1 cellular context compared by ENCODE assay signal in genomic region chr10:132272061-132272766, GRCh38.
TF ChIP-seq lines count a peak whose summit lies in the region.

No MANE protein-coding gene starts in this region.

TF ChIP-seq in HepG2, 621 proteins besides CTCF, POLR2A, EP300 and RAD21 (continued from another document):
- no peak for TF ChIP-seq GATA4 (IDR thresholded peaks at IDR 0.05; ENCODE audit: borderline replicate concordance, low read depth)
- no peak for TF ChIP-seq ZFP41 (CRISPR knock-in tag; IDR thresholded peaks at IDR 0.05; ENCODE audit: borderline replicate concordance)
- no peak for TF ChIP-seq ELF4 (CRISPR knock-in tag; IDR thresholded peaks at IDR 0.05; ENCODE audit: borderline replicate concordance)
- TF ChIP-seq KLF11 (CRISPR knock-in tag; IDR thresholded peaks at IDR 0.05), result no peak
- TF ChIP-seq ZC3H4 (CRISPR knock-in tag; IDR thresholded peaks at IDR 0.05; ENCODE audit: borderline replicate concordance), result no peak
- no peak for TF ChIP-seq NCOA2 (CRISPR knock-in tag; IDR thresholded peaks at IDR 0.05)
- TF ChIP-seq, protein P1, sequence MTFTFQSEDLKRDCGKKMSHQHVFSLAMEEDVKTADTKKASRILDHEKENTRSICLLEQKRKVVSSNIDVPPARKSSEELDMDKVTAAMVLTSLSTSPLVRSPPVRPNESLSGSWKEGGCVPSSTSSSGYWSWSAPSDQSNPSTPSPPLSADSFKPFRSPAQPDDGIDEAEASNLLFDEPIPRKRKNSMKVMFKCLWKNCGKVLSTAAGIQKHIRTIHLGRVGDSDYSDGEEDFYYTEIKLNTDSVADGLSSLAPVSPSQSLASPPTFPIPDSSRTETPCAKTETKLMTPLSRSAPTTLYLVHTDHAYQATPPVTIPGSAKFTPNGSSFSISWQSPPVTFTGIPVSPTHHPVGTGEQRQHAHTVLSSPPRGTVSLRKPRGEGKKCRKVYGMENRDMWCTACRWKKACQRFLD (CRISPR knock-in tag; IDR thresholded peaks at IDR 0.05; ENCODE audit: borderline replicate concordance), result no peak
- TF ChIP-seq NR2F1 (CRISPR knock-in tag; IDR thresholded peaks at IDR 0.05), result no peak
- no peak for TF ChIP-seq ZFX (CRISPR knock-in tag; IDR thresholded peaks at IDR 0.05; ENCODE audit: low read depth)
- TF ChIP-seq ZBTB10 (CRISPR knock-in tag; IDR thresholded peaks at IDR 0.05; ENCODE audit: borderline replicate concordance), result no peak
- no peak for TF ChIP-seq YEATS2 (CRISPR knock-in tag; IDR thresholded peaks at IDR 0.05; ENCODE audit: borderline replicate concordance)
